ENCODE assay signal across 18 cellular contexts in the genomic region with DNA sequence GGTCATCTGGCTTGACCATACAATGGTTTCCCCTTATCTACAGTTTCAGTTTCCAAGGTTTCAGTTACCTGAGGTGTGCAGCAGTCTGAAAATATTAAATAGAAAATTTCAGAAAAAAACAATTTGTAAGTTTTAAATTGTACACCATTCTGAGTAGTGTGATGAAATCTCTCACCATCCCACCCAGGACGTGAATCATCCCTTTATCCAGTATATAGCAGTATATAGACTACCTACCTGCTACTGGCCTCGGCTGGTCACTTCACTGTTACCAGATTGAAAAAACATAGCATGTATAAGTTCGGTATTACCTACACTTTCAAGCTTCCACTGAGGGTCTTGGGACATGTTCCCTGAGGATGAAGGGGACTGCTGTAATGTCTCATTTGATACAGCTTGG. TPM values are rescaled to one million over a fixed set of nuclear protein-coding genes. Genes with fewer than 3 reads are reported as not detected.
A peak's percentile ranks its signal among the peaks of the same experiment; 100 is the strongest.
DNase-seq lines count a peak whose midpoint lies in the region; ATAC-seq and TF ChIP-seq lines count a peak whose summit lies in the region.
"Had no signal": no experiment of that assay in that cellular context is flagged by ENCODE, and none has a peak within 500 bp of the region (broad histone marks: within the 10 kb centered on the region; RNA-seq: fewer than 3 reads in every experiment).

No MANE protein-coding gene starts in this region.

- no peak overlapping the region for H3K27ac Mint-ChIP-seq in MCF 10A (ENCODE audit: low read depth, unreplicated experiment)
- H3K27ac Mint-ChIP-seq in stimulated activated effector memory CD8-positive, alpha-beta T cell treated with anti-CD3 and anti-CD28 coated beads, Interleukin-12 subunit alpha, Interleukin-12 subunit beta, amount 100 ng/mL, for 72 hours = no peak overlapping the region
- H3K27ac Mint-ChIP-seq in glutamatergic neuron (ENCODE audit: unreplicated experiment) = no peak overlapping the region
- H3K27ac Mint-ChIP-seq: HFFc6 had no signal

- H3K9me3 ChIP-seq in breast epithelium (no peaks in the 10 kb centered on the region), RWPE2 (ENCODE audit: severe bottlenecking) (no peaks in the 10 kb centered on the region)
- H3K9me3 ChIP-seq: A549; BLaER1 treated with 17β-estradiol and CSF1 and Interleukin-3, amounts not matched to agents 10 nM and 100 nM; Peyer's patch; SK-N-SH had no signal

- H3K9me3 Mint-ChIP-seq in MCF 10A (ENCODE audit: unreplicated experiment) (no peaks in the 10 kb centered on the region), glutamatergic neuron (ENCODE audit: unreplicated experiment) (no peaks in the 10 kb centered on the region)
- no peaks in the 10 kb centered on the region for H3K9me3 Mint-ChIP-seq in stimulated activated effector memory CD8-positive, alpha-beta T cell treated with anti-CD3 and anti-CD28 coated beads, Interleukin-12 subunit alpha, Interleukin-12 subunit beta, amount 100 ng/mL, for 72 hours
- H3K9me3 Mint-ChIP-seq: HFFc6 had no signal

- H3K4me1 ChIP-seq in breast epithelium (peaks cover 0 to 7% of the 10 kb centered on the region in 2 donors), RWPE2 (ENCODE audit: insufficient read depth, poor library complexity, severe bottlenecking) (peaks cover 25% of the 10 kb centered on the region)

- POLR2A ChIA-PET in MCF 10A (lab: Yijun Ruan, JAX) = interaction anchor here (1.2 to 3.5 kb wide), 2 partner anchors 9 to 11 kb away, joined by 3 to 28 read pairs; no protein-coding TSS in a partner anchor

- BruUV-seq in MCF 10A (replicated peaks; lab: Mats Ljungman, UMichigan) = no TSS peak

- H3K36me3 Mint-ChIP-seq in MCF 10A (ENCODE audit: insufficient read depth, unreplicated experiment) = peaks cover 30% of the 10 kb centered on the region
- peaks cover 54% of the 10 kb centered on the region for H3K36me3 Mint-ChIP-seq in stimulated activated effector memory CD8-positive, alpha-beta T cell treated with anti-CD3 and anti-CD28 coated beads, Interleukin-12 subunit alpha, Interleukin-12 subunit beta, amount 100 ng/mL, for 72 hours
- no peaks in the 10 kb centered on the region for H3K36me3 Mint-ChIP-seq in glutamatergic neuron (ENCODE audit: unreplicated experiment)

- intact Hi-C loops in MCF 10A (cut with micrococcal nuclease) (no loop called here), breast epithelium (cut with DNase I; ENCODE audit: low total_unique reads) (no loop called here)

- no peaks in the 10 kb centered on the region for H3K36me3 ChIP-seq in breast epithelium
- H3K36me3 ChIP-seq in RWPE2 (ENCODE audit: low read depth) = peaks cover 40% of the 10 kb centered on the region
- H3K36me3 ChIP-seq: Peyer's patch had no signal

- CTCF ChIA-PET in MCF 10A (lab: Yijun Ruan, JAX) = interaction anchor here (0.5 to 1.0 kb wide), 2 partner anchors 10 to 29 kb away, joined by 5 read pairs; no protein-coding TSS in a partner anchor

- no peak overlapping the region for H3K27ac ChIP-seq in breast epithelium
- peak overlapping the region; percentile 28 for H3K27ac ChIP-seq in RWPE2 (ENCODE audit: poor library complexity, severe bottlenecking)
- H3K27ac ChIP-seq in epithelial cell of prostate = peak overlapping the region; percentile 34
- H3K27ac ChIP-seq: A549; BLaER1 treated with 17β-estradiol and CSF1 and Interleukin-3, amounts not matched to agents 10 nM and 100 nM; Peyer's patch had no signal

- TF ChIP-seq CTCF in MCF 10A (IDR thresholded peaks at IDR 0.05; ENCODE audit: unreplicated experiment) (no peak), breast epithelium (IDR thresholded peaks at IDR 0.05) (no peak), RWPE2 (IDR thresholded peaks at IDR 0.05; ENCODE audit: poor library complexity, severe bottlenecking) (no peak), glutamatergic neuron (IDR thresholded peaks at IDR 0.05; ENCODE audit: partially characterized antibody, unreplicated experiment) (no peak)

- H3K27me3 Mint-ChIP-seq in MCF 10A (ENCODE audit: insufficient read depth, unreplicated experiment) = no peaks in the 10 kb centered on the region
- peaks cover 2% of the 10 kb centered on the region for H3K27me3 Mint-ChIP-seq in glutamatergic neuron (ENCODE audit: unreplicated experiment)

- H3K27me3 ChIP-seq in breast epithelium (no peaks in the 10 kb centered on the region), RWPE2 (ENCODE audit: insufficient read depth, poor library complexity, severe bottlenecking) (no peaks in the 10 kb centered on the region)
- H3K27me3 ChIP-seq: BLaER1 treated with 17β-estradiol and CSF1 and Interleukin-3, amounts not matched to agents 10 nM and 100 nM; Peyer's patch had no signal

- H3K4me1 Mint-ChIP-seq in MCF 10A (ENCODE audit: insufficient read depth, unreplicated experiment) (peaks cover 35% of the 10 kb centered on the region), glutamatergic neuron (ENCODE audit: low read depth, unreplicated experiment) (peaks cover 15% of the 10 kb centered on the region)
- H3K4me1 Mint-ChIP-seq in stimulated activated effector memory CD8-positive, alpha-beta T cell treated with anti-CD3 and anti-CD28 coated beads, Interleukin-12 subunit alpha, Interleukin-12 subunit beta, amount 100 ng/mL, for 72 hours = peaks cover 54% of the 10 kb centered on the region

- no peak overlapping the region for H3K4me3 ChIP-seq in breast epithelium
- no peak overlapping the region for H3K4me3 ChIP-seq in RWPE2 (ENCODE audit: severe bottlenecking)
- H3K4me3 ChIP-seq: A549; BLaER1 treated with 17β-estradiol and CSF1 and Interleukin-3, amounts not matched to agents 10 nM and 100 nM; Peyer's patch had no signal

- H3K4me3 Mint-ChIP-seq in MCF 10A (ENCODE audit: unreplicated experiment) = no peak overlapping the region
- no peak overlapping the region for H3K4me3 Mint-ChIP-seq in stimulated activated effector memory CD8-positive, alpha-beta T cell treated with anti-CD3 and anti-CD28 coated beads, Interleukin-12 subunit alpha, Interleukin-12 subunit beta, amount 100 ng/mL, for 72 hours
- H3K4me3 Mint-ChIP-seq in glutamatergic neuron (ENCODE audit: unreplicated experiment) = no peak overlapping the region
- H3K4me3 Mint-ChIP-seq: HFFc6 had no signal

- DNase-seq in MCF 10A (ENCODE audit: unreplicated experiment) (peak; percentile 21), breast epithelium (ENCODE audit: low spot score in 2 of 2) (no peak), RWPE2 (ENCODE audit: low spot score) (no peak), epithelial cell of prostate (ENCODE audit: low read depth, low spot score) (no peak), DMS114 treated with DMSO at 0.1 percent for 48 hours (lab: John Stamatoyannopoulos, UW; ENCODE audit: unreplicated experiment) (no peak), glutamatergic neuron (no peak), middle frontal gyrus (ENCODE audit: extremely low spot score, low spot score) (no peak)
- DNase-seq in stimulated activated effector memory CD8-positive, alpha-beta T cell treated with anti-CD3 and anti-CD28 coated beads, Interleukin-12 subunit alpha, Interleukin-12 subunit beta, amount 100 ng/mL, for 72 hours (ENCODE audit: low spot score in 2 of 2) = no peak
- DNase-seq: HFFc6, NCI-H1417 treated with DMSO at 0.1 percent for 48 hours, NCI-H2029, NCI-H2171, NCI-H774, Peyer's patch, SHP77, SK-N-SH had no signal

- no peak for TF ChIP-seq POLR2A in breast epithelium (IDR thresholded peaks at IDR 0.05)

- peak; percentile 76 for ATAC-seq in RWPE2 (ENCODE audit: low read depth)
- ATAC-seq in stimulated activated effector memory CD8-positive, alpha-beta T cell treated with anti-CD3 and anti-CD28 coated beads, Interleukin-12 subunit alpha, Interleukin-12 subunit beta, amount 100 ng/mL, for 72 hours = peak; percentile 52
- ATAC-seq: A549 had no signal

RNA-seq across cellular contexts. Expression of gene ARIH1, which starts 12.0 kb away (rescaled TPM):
- 234 and 235 TPM in 2 replicates for total RNA-seq in MCF 10A (2022)
- total RNA-seq in breast epithelium = 100 to 1,000 TPM in 1 of 3 donors, 10 to 100 TPM in 2; 54.1 to 106 (median 61.1) TPM
- total RNA-seq in glutamatergic neuron (ENCODE audit: unreplicated experiment) = 291 TPM

Comparison
In these comparisons a context has a peak if more than half of its experiments do, and no peak if none do; other contexts are left out.
1. H3K27ac ChIP-seq: peak in RWPE2 (single experiment) and epithelial cell of prostate (single experiment); none in breast epithelium (0 of 2).